ENCODE assay signal across 1 cellular context in genomic region chr10:100999742-101000601, GRCh38.
TF ChIP-seq lines count a peak whose summit lies in the region.

Gene LZTS2, plus strand, starts transcription at chr10:100999808. Its CDS starts 2,731 bp downstream, at chr10:101002539.

TF ChIP-seq in SK-N-SH treated with all-trans-retinoic acid at 6 μM for 48 hours, 23 proteins besides CTCF, POLR2A, EP300 and RAD21 (continued from another document):
- no peak for TF ChIP-seq TOX (CRISPR knock-in tag; IDR thresholded peaks at IDR 0.05; ENCODE audit: borderline replicate concordance)
- no peak for TF ChIP-seq ZNF565 (CRISPR knock-in tag; conservative IDR thresholded peaks at IDR 0.05; ENCODE audit: low read depth)
- TF ChIP-seq ZNF8 (CRISPR knock-in tag; IDR thresholded peaks at IDR 0.05): no peak
- no peak for TF ChIP-seq ISL1 (CRISPR knock-in tag; IDR thresholded peaks at IDR 0.05)
- no peak for TF ChIP-seq ZNF70 (CRISPR knock-in tag; IDR thresholded peaks at IDR 0.05)
- no peak for TF ChIP-seq GLIS3 (CRISPR knock-in tag; IDR thresholded peaks at IDR 0.05)
- TF ChIP-seq ZFP3 (CRISPR knock-in tag; IDR thresholded peaks at IDR 0.05): no peak
- no peak for TF ChIP-seq ZC3H10 (CRISPR knock-in tag; IDR thresholded peaks at IDR 0.05)
- no peak for TF ChIP-seq SNAI2 (CRISPR knock-in tag; IDR thresholded peaks at IDR 0.05)
TF ChIP-seq in SK-N-SH treated with all-trans-retinoic acid at 6 μM for 48 hours: peak in this region for 0.
